In genomic region chr13:113724780-113725315, GRCh38 we compare ENCODE assay signal across 7 cellular contexts. TPM values are rescaled to one million over a fixed set of nuclear protein-coding genes. Genes with fewer than 3 reads are reported as not detected.
A peak's percentile ranks its signal among the peaks of the same experiment; 100 is the strongest.
DNase-seq lines count a peak whose midpoint lies in the region; ATAC-seq, FAIRE-seq and TF ChIP-seq lines count a peak whose summit lies in the region.

No MANE protein-coding gene starts in this region.

- peaks cover 0 to 4% of the 10 kb centered on the region in 2 experiments for H4K20me1 ChIP-seq in H1 (replicated peaks in 1 of 2; ENCODE audit: control insufficient read depth in 1 of 2, insufficient read depth in 2 of 2, low read length in 2 of 2)

- H3K36me3 ChIP-seq in H1 (ENCODE audit: control insufficient read depth in 2 of 4, insufficient read depth in 4 of 4, low read length in 3 of 4) (no peaks in the 10 kb centered on the region), mesodermal cell (ENCODE audit: control insufficient read depth, insufficient read depth, low read length) (no peaks in the 10 kb centered on the region)

- H2BK5ac ChIP-seq in H1 (ENCODE audit: low read depth, low read length): no peak overlapping the region

- peak overlapping the region; percentile 0 to 82; a peak in 3 of 4 replicates for H3K4me2 ChIP-seq in H1 (ENCODE audit: insufficient read depth in 1 of 2, low read depth in 2 of 2, low read length in 2 of 2)

- H4K8ac ChIP-seq in H1 (ENCODE audit: extremely low read depth, insufficient read depth, low read length): peak overlapping the region; percentile 68; the same call in 1 of the 2 replicates

- H3K4me3 ChIP-seq in H1 (ENCODE audit: extremely low read depth in 1 of 4, insufficient read depth in 2 of 4, low read depth in 3 of 4, low read length in 4 of 4) (peak overlapping the region; percentile 27 to 60 (median 42)), mesodermal cell (ENCODE audit: extremely low read depth, insufficient read depth, low read length, poor library complexity, severe bottlenecking) (peak overlapping the region; percentile 35)

- 16% methylated on average over 31 of the region's 36 CpGs; no CpG with 5 or more reads in 1 of the 2 experiments for WGBS in H1 (ENCODE audit: extremely low coverage in 1 of 2, insufficient coverage in 1 of 2, insufficient read length in 1 of 2, insufficient replicate concordance in 2 of 2, low coverage in 1 of 2, low lambda C conversion rate in 2 of 2, missing lambda C conversion rate in 1 of 2), 2 experiments
- WGBS in mesodermal cell (ENCODE audit: insufficient coverage in 2 of 2), 2 experiments: 10 to 12% methylated on average over 24 to 28 of the region's 36 CpGs

- H3K18ac ChIP-seq in H1 (ENCODE audit: extremely low read depth, low read length): no peak overlapping the region

- H3K27ac ChIP-seq in H1 (ENCODE audit: low read depth, low read length) (no peak overlapping the region), mesodermal cell (ENCODE audit: low read depth, low read length, severe bottlenecking) (no peak overlapping the region)

- no peak overlapping the region for H2BK120ac ChIP-seq in H1 (replicated peaks; ENCODE audit: low read depth, low read length)

- no peak overlapping the region for H2AK5ac ChIP-seq in H1 (ENCODE audit: low read depth, low read length)

- no peak overlapping the region for H3K56ac ChIP-seq in H1 (replicated peaks; ENCODE audit: insufficient read length, low read depth, low read length)

- ATAC-seq in HG02870 (IDR thresholded peaks at IDR 0.05; ENCODE audit: unreplicated experiment): peak; percentile 92

- DNase-seq in GM13976 (ENCODE audit: low spot score): peak; percentile 87
- DNase-seq in NCI-H2171 treated with DMSO at 0.1 percent for 48 hours (lab: John Stamatoyannopoulos, UW): peak; percentile 77
- peak; percentile 66 to 84 (median 72) for DNase-seq in activated CD8-positive, alpha-beta memory T cell treated with anti-CD3 and anti-CD28 coated beads for 48 hours (ENCODE audit: low read depth in 2 of 3, low spot score in 2 of 3)
- peak in 1 of 2 experiments; percentile 89 for DNase-seq in H1 (ENCODE audit: low read depth in 1 of 2, low spot score in 2 of 2)
- DNase-seq in stimulated activated CD8-positive, alpha-beta memory T cell treated with anti-CD3 and anti-CD28 coated beads, Interleukin-15, amount 100 ng/mL, for 48 hours (ENCODE audit: low read depth in 2 of 2): peak; percentile 70 to 76

- H4K91ac ChIP-seq in H1 (replicated peaks; ENCODE audit: insufficient read length, low read length): no peak overlapping the region

- peaks cover 2% of the 10 kb centered on the region; the same call in 1 of the 2 replicates for H3K23me2 ChIP-seq in H1 (ENCODE audit: low read depth, low read length)

- TF ChIP-seq CTCF in GM13976 (IDR thresholded peaks at IDR 0.05; ENCODE audit: borderline replicate concordance, control extremely low read depth, extremely low read depth, insufficient read depth, missing control alignments) (peak; percentile 74), H1 (IDR thresholded peaks at IDR 0.05; ENCODE audit: control extremely low read depth in 1 of 3, insufficient read depth in 1 of 3, low read depth in 1 of 3, low read length in 3 of 3) (peak in 2 of 3 experiments; percentile 81 to 86; a peak in 3 of 4 replicates)

- no peak overlapping the region for H2AFZ ChIP-seq in H1 (ENCODE audit: low read length)

- H3K4me1 ChIP-seq in H1 (replicated peaks in 1 of 4; ENCODE audit: control insufficient read depth in 3 of 4, insufficient read depth in 4 of 4, low read length in 3 of 4) (peaks cover 0 to 4% (median 3%) of the 10 kb centered on the region in 4 experiments; a peak in 2 of 7 replicates), mesodermal cell (ENCODE audit: control insufficient read depth, insufficient read depth, low read length, poor library complexity, severe bottlenecking) (no peaks in the 10 kb centered on the region)

- POLR2A ChIA-PET in H1 (lab: Charles Lee; ENCODE audit: partially characterized antibody): interaction anchor here (0.8 to 1.3 kb wide), 4 partner anchors 17 to 59 kb away, joined by 3 to 4 read pairs (median 3); partner anchors contain the start of gene GRK1

- H4K5ac ChIP-seq in H1 (ENCODE audit: insufficient read length, low read depth, low read length): peak overlapping the region; percentile 43

- CTCF ChIA-PET in H1 (lab: Charles Lee; ENCODE audit: partially characterized antibody): interaction anchor here (0.6 to 2.2 kb wide), 19 partner anchors 11 to 488 kb away, joined by 3 to 19 read pairs (median 4); partner anchors contain the start of gene GRK1

- no peaks in the 10 kb centered on the region for H3K79me1 ChIP-seq in H1 (ENCODE audit: low read depth, low read length)

- in situ Hi-C loops in GM13976 (cut with MboI; ENCODE audit: low sequenced_read_pairs, unreplicated experiment): no loop called here

- TF ChIP-seq POLR2A in H1 (IDR thresholded peaks at IDR 0.05; ENCODE audit: control extremely low read depth in 1 of 2, low read depth in 2 of 2, low read length in 2 of 2): no peak

- no peak overlapping the region for H3K14ac ChIP-seq in H1 (ENCODE audit: insufficient read length)

- no peak for TF ChIP-seq EP300 in H1 (IDR thresholded peaks at IDR 0.05; ENCODE audit: borderline replicate concordance in 1 of 2, low read depth in 2 of 2, low read length in 2 of 2)

- no peak overlapping the region for H2BK12ac ChIP-seq in H1 (ENCODE audit: low read depth, low read length)

- H3K9ac ChIP-seq in H1 (replicated peaks in 1 of 4; ENCODE audit: extremely low read depth in 1 of 4, low read depth in 3 of 4, low read length in 3 of 4): no peak overlapping the region

- H3K27me3 ChIP-seq in H1 (replicated peaks in 1 of 4; ENCODE audit: control insufficient read depth in 3 of 4, extremely low read depth in 1 of 4, insufficient read depth in 3 of 4, low read length in 3 of 4): peaks cover 0 to 5% (median under 1%) of the 10 kb centered on the region in 4 experiments; a peak in 3 of 7 replicates

- H2BK20ac ChIP-seq in H1 (ENCODE audit: low read length): no peak overlapping the region

- H3K9me3 ChIP-seq in H1 (ENCODE audit: insufficient read depth in 2 of 2, low read depth in 1 of 2, low read length in 1 of 2) (peaks cover 0 to 12% of the 10 kb centered on the region in 2 experiments; a peak in 1 of 4 replicates), mesodermal cell (ENCODE audit: control insufficient read depth, low read length) (peaks cover 6% of the 10 kb centered on the region)

- H3K4ac ChIP-seq in H1 (replicated peaks; ENCODE audit: insufficient read length, low read depth, low read length): peak overlapping the region; percentile 32

- no peak overlapping the region for H3K23ac ChIP-seq in H1 (ENCODE audit: insufficient read length)

- no peak for FAIRE-seq in H1 (lab: Jason Lieb, UNC)

- H2BK15ac ChIP-seq in H1 (ENCODE audit: low read length): no peak overlapping the region

- no peaks in the 10 kb centered on the region for H3K79me2 ChIP-seq in H1 (ENCODE audit: control insufficient read depth in 1 of 2, insufficient read depth in 2 of 2, low read length in 2 of 2)

- TF ChIP-seq RAD21 in H1 (IDR thresholded peaks at IDR 0.05 in 1 of 2, conservative IDR thresholded peaks at IDR 0.05 in 1 of 2; ENCODE audit: low read depth in 2 of 2, low read length in 2 of 2): peak; percentile 58 to 77

TF ChIP-seq in H1, 55 proteins besides CTCF, POLR2A, EP300 and RAD21 (continues in another document):
- TF ChIP-seq CBX8 (IDR thresholded peaks at IDR 0.05; ENCODE audit: borderline replicate concordance, low read depth, low read length) (no peak), JUND (IDR thresholded peaks at IDR 0.05; ENCODE audit: low read length) (no peak), TCF12 (IDR thresholded peaks at IDR 0.05; ENCODE audit: low read depth, low read length) (peak; percentile 68; the same call in 1 of the 2 replicates), MAFK (IDR thresholded peaks at IDR 0.05; ENCODE audit: low read depth, low read length) (no peak), E2F6 (IDR thresholded peaks at IDR 0.05) (no peak)

RNA-seq across cellular contexts. Expression of gene TMEM255B, which starts 34.2 kb away (rescaled TPM):
- 2.7 and 4.4 TPM in 2 replicates for total RNA-seq in H1 (2021; fragmentation: NEBNext Ultra II Directional; extraction: Animal tissue kit (Norgen Biotek cat#: 25700))
- 3.4 and 5.0 TPM in 2 replicates for polyA plus RNA-seq in H1 (2011; rRNA removed)
- polyA plus RNA-seq in H1 (2011; cell fraction: cytosol; rRNA removed): 4.2 TPM
- polyA plus RNA-seq in H1 (2011; cell fraction: nucleus; rRNA removed): 7.2 TPM
- polyA plus RNA-seq in H1 (2012, experiment 1 of 2): 3.0 to 4.2 TPM (median 3.7 TPM) in 4 replicates
- polyA plus RNA-seq in H1 (2012, experiment 2 of 2): 1.4 TPM
- 1.6 TPM for polyA plus RNA-seq in H1 (2013, experiment 1 of 2)
- 2.3 TPM for polyA plus RNA-seq in H1 (2013, experiment 2 of 2)
- 0.50 and 1.6 TPM in 2 replicates for polyA minus RNA-seq in H1 (2011; rRNA and poly(A)+ RNA removed)
- 2.0 TPM for polyA minus RNA-seq in H1 (2011; cell fraction: cytosol; rRNA and poly(A)+ RNA removed)
- 2.2 TPM for polyA minus RNA-seq in H1 (2011; cell fraction: nucleus; rRNA and poly(A)+ RNA removed)
- 9.1 TPM for polyA plus RNA-seq in mesodermal cell (2013, experiment 1 of 2)
- polyA plus RNA-seq in mesodermal cell (2013, experiment 2 of 2): 7.0 TPM

RNA-seq across cellular contexts. Expression of gene GRK1, which starts 57.8 kb away (rescaled TPM):
- total RNA-seq in H1 (2021; fragmentation: NEBNext Ultra II Directional; extraction: Animal tissue kit (Norgen Biotek cat#: 25700)): 0.21 TPM in 1 of 2 replicates, not detected in the other
- polyA plus RNA-seq in H1 (2011; rRNA removed): 0.12 and 0.16 TPM in 2 replicates
- 0.12 TPM for polyA plus RNA-seq in H1 (2011; cell fraction: cytosol; rRNA removed)
- polyA plus RNA-seq in H1 (2011; cell fraction: nucleus; rRNA removed): 0.26 TPM
- polyA plus RNA-seq in H1 (2012, experiment 1 of 2): 0.13 TPM in 2 of 4 replicates, not detected in the others
- 0.07 TPM for polyA plus RNA-seq in H1 (2012, experiment 2 of 2)
- not detected for polyA plus RNA-seq in H1 (2013, experiment 1 of 2)
- polyA plus RNA-seq in H1 (2013, experiment 2 of 2): not detected
- 0.06 and 0.10 TPM in 2 replicates for polyA minus RNA-seq in H1 (2011; rRNA and poly(A)+ RNA removed)
- not detected for polyA minus RNA-seq in H1 (2011; cell fraction: cytosol; rRNA and poly(A)+ RNA removed)
- polyA minus RNA-seq in H1 (2011; cell fraction: nucleus; rRNA and poly(A)+ RNA removed): not detected
- not detected for polyA plus RNA-seq in mesodermal cell (2013, experiment 1 of 2)
- not detected for polyA plus RNA-seq in mesodermal cell (2013, experiment 2 of 2)
